In genomic region chr5:179819296-179820126, GRCh38 we compare ENCODE assay signal across 1 cellular context.
TF ChIP-seq lines count a peak whose summit lies in the region.

No MANE protein-coding gene starts in this region.

TF ChIP-seq in K562, 482 proteins besides CTCF, POLR2A, EP300 and RAD21 (continued from another document and continues in another):
- TF ChIP-seq MYC (IDR thresholded peaks at IDR 0.05; ENCODE audit: low read depth, low read length) = peak; percentile 97
- peak; percentile 88 for TF ChIP-seq MYC (CRISPR knock-in tag; IDR thresholded peaks at IDR 0.05; ENCODE audit: borderline replicate concordance, low read depth)
- TF ChIP-seq ATF1 (CRISPR knock-in tag; IDR thresholded peaks at IDR 0.05) = no peak
- no peak for TF ChIP-seq ATF1 (tag; IDR thresholded peaks at IDR 0.05)
- peak; percentile 94 for TF ChIP-seq ZNF165 (CRISPR knock-in tag; IDR thresholded peaks at IDR 0.05; ENCODE audit: borderline replicate concordance)
- TF ChIP-seq REST (CRISPR knock-in tag; IDR thresholded peaks at IDR 0.05; ENCODE audit: low read depth) = peak; percentile 72
- peak; percentile 97 for TF ChIP-seq ERF (CRISPR knock-in tag; IDR thresholded peaks at IDR 0.05)
- no peak for TF ChIP-seq CTCFL (IDR thresholded peaks at IDR 0.05; ENCODE audit: borderline replicate concordance, insufficient read depth, low read depth, low read length, poor library complexity, severe bottlenecking)
- TF ChIP-seq ZNF316 (IDR thresholded peaks at IDR 0.05) = peak; percentile 88
- no peak for TF ChIP-seq SP2 (IDR thresholded peaks at IDR 0.05; ENCODE audit: extremely low read depth, low read depth, low read length, poor library complexity, severe bottlenecking)
- no peak for TF ChIP-seq ETV1 (tag; conservative IDR thresholded peaks at IDR 0.05; ENCODE audit: low read depth)
- TF ChIP-seq ZKSCAN1 (IDR thresholded peaks at IDR 0.05; ENCODE audit: low read depth, low read length) = no peak
- TF ChIP-seq, protein P1, sequence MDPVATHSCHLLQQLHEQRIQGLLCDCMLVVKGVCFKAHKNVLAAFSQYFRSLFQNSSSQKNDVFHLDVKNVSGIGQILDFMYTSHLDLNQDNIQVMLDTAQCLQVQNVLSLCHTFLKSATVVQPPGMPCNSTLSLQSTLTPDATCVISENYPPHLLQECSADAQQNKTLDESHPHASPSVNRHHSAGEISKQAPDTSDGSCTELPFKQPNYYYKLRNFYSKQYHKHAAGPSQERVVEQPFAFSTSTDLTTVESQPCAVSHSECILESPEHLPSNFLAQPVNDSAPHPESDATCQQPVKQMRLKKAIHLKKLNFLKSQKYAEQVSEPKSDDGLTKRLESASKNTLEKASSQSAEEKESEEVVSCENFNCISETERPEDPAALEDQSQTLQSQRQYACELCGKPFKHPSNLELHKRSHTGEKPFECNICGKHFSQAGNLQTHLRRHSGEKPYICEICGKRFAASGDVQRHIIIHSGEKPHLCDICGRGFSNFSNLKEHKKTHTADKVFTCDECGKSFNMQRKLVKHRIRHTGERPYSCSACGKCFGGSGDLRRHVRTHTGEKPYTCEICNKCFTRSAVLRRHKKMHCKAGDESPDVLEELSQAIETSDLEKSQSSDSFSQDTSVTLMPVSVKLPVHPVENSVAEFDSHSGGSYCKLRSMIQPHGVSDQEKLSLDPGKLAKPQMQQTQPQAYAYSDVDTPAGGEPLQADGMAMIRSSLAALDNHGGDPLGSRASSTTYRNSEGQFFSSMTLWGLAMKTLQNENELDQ (CRISPR knock-in tag; IDR thresholded peaks at IDR 0.05; ENCODE audit: borderline replicate concordance) = no peak
- peak; percentile 94 for TF ChIP-seq TCF15 (CRISPR knock-in tag; IDR thresholded peaks at IDR 0.05)
- TF ChIP-seq, protein P2, sequence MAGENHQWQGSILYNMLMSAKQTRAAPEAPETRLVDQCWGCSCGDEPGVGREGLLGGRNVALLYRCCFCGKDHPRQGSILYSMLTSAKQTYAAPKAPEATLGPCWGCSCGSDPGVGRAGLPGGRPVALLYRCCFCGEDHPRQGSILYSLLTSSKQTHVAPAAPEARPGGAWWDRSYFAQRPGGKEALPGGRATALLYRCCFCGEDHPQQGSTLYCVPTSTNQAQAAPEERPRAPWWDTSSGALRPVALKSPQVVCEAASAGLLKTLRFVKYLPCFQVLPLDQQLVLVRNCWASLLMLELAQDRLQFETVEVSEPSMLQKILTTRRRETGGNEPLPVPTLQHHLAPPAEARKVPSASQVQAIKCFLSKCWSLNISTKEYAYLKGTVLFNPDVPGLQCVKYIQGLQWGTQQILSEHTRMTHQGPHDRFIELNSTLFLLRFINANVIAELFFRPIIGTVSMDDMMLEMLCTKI (IDR thresholded peaks at IDR 0.05; ENCODE audit: partially characterized antibody) = no peak
- TF ChIP-seq GMEB1 (CRISPR knock-in tag; IDR thresholded peaks at IDR 0.05) = no peak
- no peak for TF ChIP-seq ZFP36 (IDR thresholded peaks at IDR 0.05; ENCODE audit: low read depth, low read length, partially characterized antibody)
- TF ChIP-seq, protein P3, sequence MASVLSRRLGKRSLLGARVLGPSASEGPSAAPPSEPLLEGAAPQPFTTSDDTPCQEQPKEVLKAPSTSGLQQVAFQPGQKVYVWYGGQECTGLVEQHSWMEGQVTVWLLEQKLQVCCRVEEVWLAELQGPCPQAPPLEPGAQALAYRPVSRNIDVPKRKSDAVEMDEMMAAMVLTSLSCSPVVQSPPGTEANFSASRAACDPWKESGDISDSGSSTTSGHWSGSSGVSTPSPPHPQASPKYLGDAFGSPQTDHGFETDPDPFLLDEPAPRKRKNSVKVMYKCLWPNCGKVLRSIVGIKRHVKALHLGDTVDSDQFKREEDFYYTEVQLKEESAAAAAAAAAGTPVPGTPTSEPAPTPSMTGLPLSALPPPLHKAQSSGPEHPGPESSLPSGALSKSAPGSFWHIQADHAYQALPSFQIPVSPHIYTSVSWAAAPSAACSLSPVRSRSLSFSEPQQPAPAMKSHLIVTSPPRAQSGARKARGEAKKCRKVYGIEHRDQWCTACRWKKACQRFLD (CRISPR knock-in tag; IDR thresholded peaks at IDR 0.05) = peak; percentile 95
- peak; percentile 77 for TF ChIP-seq ZNF707 (CRISPR knock-in tag; conservative IDR thresholded peaks at IDR 0.05)
- TF ChIP-seq, protein P4, sequence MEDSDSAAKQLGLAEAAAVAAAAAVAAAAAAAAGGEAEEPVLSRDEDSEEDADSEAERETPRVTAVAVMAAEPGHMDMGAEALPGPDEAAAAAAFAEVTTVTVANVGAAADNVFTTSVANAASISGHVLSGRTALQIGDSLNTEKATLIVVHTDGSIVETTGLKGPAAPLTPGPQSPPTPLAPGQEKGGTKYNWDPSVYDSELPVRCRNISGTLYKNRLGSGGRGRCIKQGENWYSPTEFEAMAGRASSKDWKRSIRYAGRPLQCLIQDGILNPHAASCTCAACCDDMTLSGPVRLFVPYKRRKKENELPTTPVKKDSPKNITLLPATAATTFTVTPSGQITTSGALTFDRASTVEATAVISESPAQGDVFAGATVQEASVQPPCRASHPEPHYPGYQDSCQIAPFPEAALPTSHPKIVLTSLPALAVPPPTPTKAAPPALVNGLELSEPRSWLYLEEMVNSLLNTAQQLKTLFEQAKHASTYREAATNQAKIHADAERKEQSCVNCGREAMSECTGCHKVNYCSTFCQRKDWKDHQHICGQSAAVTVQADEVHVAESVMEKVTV (CRISPR knock-in tag; IDR thresholded peaks at IDR 0.05) = 0 out of 2 replicates have a peak, but pooled peaks have one; percentile 45
- TF ChIP-seq HDAC3 (IDR thresholded peaks at IDR 0.05; ENCODE audit: borderline replicate concordance, partially characterized antibody) = peak; percentile 3
- TF ChIP-seq NUFIP1 (IDR thresholded peaks at IDR 0.05; ENCODE audit: partially characterized antibody) = peak; percentile 67
- TF ChIP-seq NONO (IDR thresholded peaks at IDR 0.05; ENCODE audit: low read depth in 2 of 2, low read length in 1 of 2) = no peak; a peak in 1 of 4 replicates
- peak; percentile 46; the same call in 1 of the 2 replicates for TF ChIP-seq ZNF444 (CRISPR knock-in tag; IDR thresholded peaks at IDR 0.05)
- TF ChIP-seq ZNF592 (IDR thresholded peaks at IDR 0.05) = peak; percentile 100
- no peak for TF ChIP-seq TRIM24 (IDR thresholded peaks at IDR 0.05)
- TF ChIP-seq, protein P5, sequence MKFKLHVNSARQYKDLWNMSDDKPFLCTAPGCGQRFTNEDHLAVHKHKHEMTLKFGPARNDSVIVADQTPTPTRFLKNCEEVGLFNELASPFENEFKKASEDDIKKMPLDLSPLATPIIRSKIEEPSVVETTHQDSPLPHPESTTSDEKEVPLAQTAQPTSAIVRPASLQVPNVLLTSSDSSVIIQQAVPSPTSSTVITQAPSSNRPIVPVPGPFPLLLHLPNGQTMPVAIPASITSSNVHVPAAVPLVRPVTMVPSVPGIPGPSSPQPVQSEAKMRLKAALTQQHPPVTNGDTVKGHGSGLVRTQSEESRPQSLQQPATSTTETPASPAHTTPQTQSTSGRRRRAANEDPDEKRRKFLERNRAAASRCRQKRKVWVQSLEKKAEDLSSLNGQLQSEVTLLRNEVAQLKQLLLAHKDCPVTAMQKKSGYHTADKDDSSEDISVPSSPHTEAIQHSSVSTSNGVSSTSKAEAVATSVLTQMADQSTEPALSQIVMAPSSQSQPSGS (CRISPR knock-in tag; IDR thresholded peaks at IDR 0.05) = no peak
- TF ChIP-seq PHTF2 (CRISPR knock-in tag; IDR thresholded peaks at IDR 0.05) = peak; percentile 76; the same call in 1 of the 2 replicates
- no peak for TF ChIP-seq ZNF146 (CRISPR knock-in tag; IDR thresholded peaks at IDR 0.05; ENCODE audit: unreplicated experiment)
- no peak for TF ChIP-seq THRAP3 (IDR thresholded peaks at IDR 0.05; ENCODE audit: borderline replicate concordance)
- no peak for TF ChIP-seq PTTG1 (tag; IDR thresholded peaks at IDR 0.05; ENCODE audit: low read depth)
- TF ChIP-seq NCOA6 (IDR thresholded peaks at IDR 0.05) = no peak
- TF ChIP-seq ZNF324 (CRISPR knock-in tag; IDR thresholded peaks at IDR 0.05) = peak; percentile 70; the same call in 1 of the 2 replicates
- TF ChIP-seq MECOM (CRISPR knock-in tag; IDR thresholded peaks at IDR 0.05) = 0 out of 2 replicates have a peak, but pooled peaks have one; percentile 54
- no peak for TF ChIP-seq SAFB (IDR thresholded peaks at IDR 0.05; ENCODE audit: borderline replicate concordance, low read depth, low read length)
- TF ChIP-seq ZNF174 (CRISPR knock-in tag; IDR thresholded peaks at IDR 0.05) = peak; percentile 81; the same call in 1 of the 2 replicates
- no peak for TF ChIP-seq ZC3H8 (IDR thresholded peaks at IDR 0.05)
- peak; percentile 89 for TF ChIP-seq CXXC5 (CRISPR knock-in tag; IDR thresholded peaks at IDR 0.05)
- TF ChIP-seq SAP30 (IDR thresholded peaks at IDR 0.05; ENCODE audit: borderline replicate concordance, insufficient read depth, low read depth, low read length, poor library complexity, severe bottlenecking) = no peak
- TF ChIP-seq CHD4 (IDR thresholded peaks at IDR 0.05; ENCODE audit: insufficient read depth, insufficient replicate concordance, low read depth, low read length, poor library complexity, severe bottlenecking) = no peak
- TF ChIP-seq ZNF589 (CRISPR knock-in tag; IDR thresholded peaks at IDR 0.05; ENCODE audit: low read depth) = peak; percentile 82
- TF ChIP-seq COPS2 (conservative IDR thresholded peaks at IDR 0.05) = no peak
